Comparison of ENCODE assay signal across 8 cellular contexts in genomic region chr1:22039594-22040347, GRCh38. TPM values are rescaled to one million over a fixed set of nuclear protein-coding genes. Genes with fewer than 3 reads are reported as not detected.
DNase-seq lines count a peak whose midpoint lies in the region; ATAC-seq and TF ChIP-seq lines count a peak whose summit lies in the region.

No MANE protein-coding gene starts in this region.

- peak; percentile 93 for ATAC-seq in HG02981 (IDR thresholded peaks at IDR 0.05; ENCODE audit: unreplicated experiment)

- intact Hi-C loops in vagina (cut with DNase I), result no loop called here

- H3K27ac ChIP-seq in epithelial cell of prostate (peak overlapping the region; percentile 48), osteoblast (ENCODE audit: low read depth, low read length) (no peak overlapping the region), vagina (peak overlapping the region; percentile 41)

- H3K36me3 ChIP-seq in osteoblast (ENCODE audit: insufficient read depth, low read length) (no peaks in the 10 kb centered on the region), vagina (no peaks in the 10 kb centered on the region)

- H3K4me2 ChIP-seq in osteoblast (ENCODE audit: insufficient read depth, low read length), result no peak overlapping the region

- peak overlapping the region; percentile 30 for H2AFZ ChIP-seq in osteoblast (ENCODE audit: low read length)

- H3K4me3 ChIP-seq in osteoblast (ENCODE audit: insufficient read depth, low read length), result no peak overlapping the region
- H3K4me3 ChIP-seq in vagina, result no peak overlapping the region

- DNase-seq in NCI-H345 (lab: John Stamatoyannopoulos, UW), result peak; percentile 38
- DNase-seq in NCI-H345 treated with DMSO at 0.1 percent for 48 hours (lab: John Stamatoyannopoulos, UW; ENCODE audit: unreplicated experiment), result no peak
- DNase-seq in NCI-H510A (lab: John Stamatoyannopoulos, UW), result peak; percentile 77
- DNase-seq in activated CD4-positive, alpha-beta T cell treated with anti-CD3 and anti-CD28 coated beads, Interleukin-2, amount 50 U/mL, for 48 hours, result peak; percentile 85 to 90
- DNase-seq in epithelial cell of prostate (ENCODE audit: low read depth, low spot score), result no peak
- no peak for DNase-seq in osteoblast (ENCODE audit: insufficient read length, low spot score, missing footprints)
- DNase-seq in vagina (ENCODE audit: extremely low spot score in 2 of 2), result no peak

- H3K27me3 ChIP-seq in osteoblast (ENCODE audit: insufficient read depth, low read length), result no peaks in the 10 kb centered on the region
- no peaks in the 10 kb centered on the region for H3K27me3 ChIP-seq in vagina

- TF ChIP-seq POLR2A in vagina (IDR thresholded peaks at IDR 0.05), result no peak

- H3K79me2 ChIP-seq in osteoblast (ENCODE audit: insufficient read depth, low read length), result no peaks in the 10 kb centered on the region

- H4K20me1 ChIP-seq in osteoblast (ENCODE audit: insufficient read depth, low read length), result no peaks in the 10 kb centered on the region

- H3K9me3 ChIP-seq in osteoblast (ENCODE audit: low read depth, low read length) (no peaks in the 10 kb centered on the region), vagina (no peaks in the 10 kb centered on the region)

- TF ChIP-seq CTCF in osteoblast (IDR thresholded peaks at IDR 0.05; ENCODE audit: extremely low read depth, low read depth, low read length), result no peak
- no peak for TF ChIP-seq CTCF in vagina (IDR thresholded peaks at IDR 0.05)

- H3K4me1 ChIP-seq in osteoblast (ENCODE audit: insufficient read depth, low read length) (peaks cover 7% of the 10 kb centered on the region), vagina (peaks cover 27% of the 10 kb centered on the region)

RNA-seq across cellular contexts. Expression of gene CDC42, which starts 12.7 kb away (rescaled TPM):
- 432 and 433 TPM in 2 replicates for total RNA-seq in osteoblast
- total RNA-seq in vagina, result 141 TPM

RNA-seq across cellular contexts. Expression of gene CELA3A, which starts 38.3 kb away (rescaled TPM):
- not detected in 2 replicates for total RNA-seq in osteoblast
- not detected for total RNA-seq in vagina

Comparison
In these comparisons a context has a peak if more than half of its experiments do, and no peak if none do; other contexts are left out.
1. DNase-seq: peak in NCI-H345 (single experiment), NCI-H510A (single experiment) and activated CD4-positive, alpha-beta T cell treated with anti-CD3 and anti-CD28 coated beads, Interleukin-2, amount 50 U/mL, for 48 hours (2 of 2); none in NCI-H345 treated with DMSO at 0.1 percent for 48 hours (single experiment), epithelial cell of prostate (single experiment), osteoblast (single experiment) and vagina (0 of 2).